Comparison of ENCODE assay signal across 17 cellular contexts in genomic region chr11:78660451-78660850, GRCh38.
DNase-seq lines count a peak whose midpoint lies in the region; ATAC-seq, FAIRE-seq and TF ChIP-seq lines count a peak whose summit lies in the region.
"Had no signal": no experiment of that assay in that cellular context is flagged by ENCODE, and none has a peak within 500 bp of the region (broad histone marks: within the 10 kb centered on the region; RNA-seq: fewer than 3 reads in every experiment).

No MANE protein-coding gene starts in this region.

- H3K27me3 ChIP-seq in astrocyte (ENCODE audit: insufficient read depth, low read length): no peaks in the 10 kb centered on the region
- H3K27me3 ChIP-seq: Peyer's patch had no signal

- DNase-seq in H54 (ENCODE audit: insufficient read length, low spot score) (peak; percentile 57), astrocyte (ENCODE audit: low read depth) (peak; percentile 12), fibroblast of mammary gland (ENCODE audit: low read depth) (peak; percentile 27), pons (ENCODE audit: low spot score) (peak; percentile 24), NCI-H2029 (lab: John Stamatoyannopoulos, UW) (no peak), COR-L47 (lab: John Stamatoyannopoulos, UW) (no peak)
- DNase-seq: DMS53, GOT3, KBM-7, NCI-H1694 treated with DMSO at 0.1 percent for 48 hours, NCI-H748 treated with DMSO at 0.1 percent for 48 hours, Peyer's patch, SHP77 had no signal

- no peak for TF ChIP-seq CTCF in astrocyte (IDR thresholded peaks at IDR 0.05; ENCODE audit: insufficient read depth, low read depth, low read length)
- no peak for TF ChIP-seq CTCF in fibroblast of mammary gland (conservative IDR thresholded peaks at IDR 0.05; ENCODE audit: control insufficient read depth, insufficient read depth, low read depth, low read length)

- H3K4me3 Mint-ChIP-seq in astrocyte (ENCODE audit: unreplicated experiment): no peak overlapping the region

- H3K27ac Mint-ChIP-seq in astrocyte (ENCODE audit: unreplicated experiment): no peak overlapping the region

- H3K27ac ChIP-seq in astrocyte (ENCODE audit: low read depth, low read length): no peak overlapping the region
- H3K27ac ChIP-seq: Peyer's patch had no signal

- H3K4me2 ChIP-seq in astrocyte (ENCODE audit: low read length): no peak overlapping the region

- no peak overlapping the region for H2AFZ ChIP-seq in astrocyte (ENCODE audit: low read depth, low read length)

- H3K79me2 ChIP-seq in astrocyte (ENCODE audit: insufficient read depth, low read length): no peaks in the 10 kb centered on the region

- peaks cover 13% of the 10 kb centered on the region for H3K27me3 Mint-ChIP-seq in astrocyte (ENCODE audit: low read depth, unreplicated experiment)

- H4K20me1 ChIP-seq in astrocyte (ENCODE audit: insufficient read depth, low read length): no peaks in the 10 kb centered on the region

- no peak overlapping the region for H3K4me3 ChIP-seq in astrocyte (ENCODE audit: insufficient read depth, low read depth, low read length)
- H3K4me3 ChIP-seq in fibroblast of mammary gland (ENCODE audit: control insufficient read depth, low read depth, low read length): no peak overlapping the region
- H3K4me3 ChIP-seq: GM12878, Peyer's patch had no signal

- peak; percentile 84 for FAIRE-seq in H54 (lab: Jason Lieb, UNC)
- FAIRE-seq in astrocyte (lab: Jason Lieb, UNC): no peak
- FAIRE-seq: GM12878, GM19239 had no signal

- H3K4me1 Mint-ChIP-seq in astrocyte (ENCODE audit: low read depth, unreplicated experiment): no peaks in the 10 kb centered on the region

- no peak for ATAC-seq in GM18498 (IDR thresholded peaks at IDR 0.05; ENCODE audit: unreplicated experiment)
- ATAC-seq: GM12878 had no signal

- TF ChIP-seq POLR2A in H54 (IDR thresholded peaks at IDR 0.05; ENCODE audit: low read depth, low read length): no peak

- no peaks in the 10 kb centered on the region for H3K36me3 ChIP-seq in astrocyte (ENCODE audit: insufficient read depth, low read length)
- H3K36me3 ChIP-seq: Peyer's patch had no signal

- H3K9me3 Mint-ChIP-seq in astrocyte (ENCODE audit: unreplicated experiment): peaks cover 2% of the 10 kb centered on the region

- no peak overlapping the region for H3K9ac ChIP-seq in astrocyte (ENCODE audit: low read length)

- H3K9me3 ChIP-seq in astrocyte (ENCODE audit: insufficient read depth, low read depth, low read length): no peaks in the 10 kb centered on the region
- H3K9me3 ChIP-seq: Caco-2, Peyer's patch had no signal

- H3K4me1 ChIP-seq in astrocyte (ENCODE audit: insufficient read depth, low read length): peaks cover 3% of the 10 kb centered on the region
- H3K4me1 ChIP-seq: Caco-2, Peyer's patch had no signal

- peaks cover 2% of the 10 kb centered on the region for H3K36me3 Mint-ChIP-seq in astrocyte (ENCODE audit: low read depth, unreplicated experiment)

Comparison
In these comparisons a context has a peak if more than half of its experiments do, and no peak if none do; other contexts are left out.
1. DNase-seq: peak in H54 (single experiment), astrocyte (single experiment), fibroblast of mammary gland (single experiment) and pons (single experiment); none in NCI-H2029 (single experiment) and COR-L47 (single experiment).